1 cellular context compared by ENCODE assay signal in the genomic region with DNA sequence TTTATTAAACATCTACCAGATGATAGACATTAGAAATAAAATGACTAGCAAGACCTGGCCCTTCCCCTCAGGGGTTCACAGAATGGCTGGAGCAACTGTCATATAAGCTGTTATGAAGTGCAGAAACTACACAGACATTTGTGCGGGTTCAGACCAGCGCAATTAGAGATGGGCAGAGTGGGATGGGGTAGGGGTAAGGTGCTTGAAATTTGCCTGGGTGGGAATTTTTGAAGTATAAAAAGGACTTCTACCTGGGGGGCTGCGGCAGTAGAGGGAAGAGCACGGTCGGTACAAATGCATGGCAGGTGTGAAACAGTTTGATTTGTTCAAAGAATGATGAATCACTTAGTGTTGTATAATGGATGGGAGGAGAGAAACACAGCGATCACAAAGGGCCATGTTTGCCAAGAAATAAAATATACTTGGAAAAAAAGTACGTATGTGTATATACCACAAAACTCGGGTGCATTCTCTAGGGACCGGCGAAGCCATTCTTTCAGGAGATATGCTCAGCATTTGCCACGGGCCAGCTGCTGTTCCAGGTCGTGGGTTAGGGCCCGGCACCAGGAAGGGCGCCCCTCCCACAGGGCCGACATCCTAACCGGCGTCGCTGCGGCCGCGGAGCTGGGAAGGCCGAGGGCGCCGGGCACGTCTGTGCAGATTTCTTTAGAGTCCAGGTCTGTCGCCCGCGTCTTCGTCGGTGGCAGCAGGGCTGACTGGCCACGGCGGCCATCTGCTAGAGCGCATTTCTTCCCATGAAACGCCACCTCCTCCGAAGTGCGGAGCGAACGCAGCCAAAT.
TF ChIP-seq lines count a peak whose summit lies in the region.

No MANE protein-coding gene starts in this region.

TF ChIP-seq in HepG2, 621 proteins besides CTCF, POLR2A, EP300 and RAD21 (continued from another document and continues in another):
- no peak for TF ChIP-seq ZNF331 (CRISPR knock-in tag; IDR thresholded peaks at IDR 0.05)
- TF ChIP-seq TP53 (CRISPR knock-in tag; conservative IDR thresholded peaks at IDR 0.05): no peak; the same call in 1 of the 2 replicates
- TF ChIP-seq, protein P1, sequence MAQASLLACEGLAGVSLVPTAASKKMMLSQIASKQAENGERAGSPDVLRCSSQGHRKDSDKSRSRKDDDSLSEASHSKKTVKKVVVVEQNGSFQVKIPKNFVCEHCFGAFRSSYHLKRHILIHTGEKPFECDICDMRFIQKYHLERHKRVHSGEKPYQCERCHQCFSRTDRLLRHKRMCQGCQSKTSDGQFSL (CRISPR knock-in tag; IDR thresholded peaks at IDR 0.05): peak; percentile 24; the same call in 1 of the 2 replicates
- TF ChIP-seq MEIS2 (CRISPR knock-in tag; IDR thresholded peaks at IDR 0.05): peak; percentile 67; the same call in 1 of the 2 replicates
- no peak for TF ChIP-seq PRDM10 (CRISPR knock-in tag; IDR thresholded peaks at IDR 0.05; ENCODE audit: low read depth)
- no peak for TF ChIP-seq ERF (CRISPR knock-in tag; IDR thresholded peaks at IDR 0.05)
- TF ChIP-seq ZFY (CRISPR knock-in tag; IDR thresholded peaks at IDR 0.05): no peak
- no peak for TF ChIP-seq SATB2 (CRISPR knock-in tag; IDR thresholded peaks at IDR 0.05)
- TF ChIP-seq, protein P2, sequence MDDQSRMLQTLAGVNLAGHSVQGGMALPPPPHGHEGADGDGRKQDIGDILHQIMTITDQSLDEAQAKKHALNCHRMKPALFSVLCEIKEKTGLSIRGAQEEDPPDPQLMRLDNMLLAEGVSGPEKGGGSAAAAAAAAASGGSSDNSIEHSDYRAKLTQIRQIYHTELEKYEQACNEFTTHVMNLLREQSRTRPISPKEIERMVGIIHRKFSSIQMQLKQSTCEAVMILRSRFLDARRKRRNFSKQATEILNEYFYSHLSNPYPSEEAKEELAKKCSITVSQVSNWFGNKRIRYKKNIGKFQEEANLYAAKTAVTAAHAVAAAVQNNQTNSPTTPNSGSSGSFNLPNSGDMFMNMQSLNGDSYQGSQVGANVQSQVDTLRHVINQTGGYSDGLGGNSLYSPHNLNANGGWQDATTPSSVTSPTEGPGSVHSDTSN (CRISPR knock-in tag; IDR thresholded peaks at IDR 0.05; ENCODE audit: borderline replicate concordance): peak; percentile 83; the same call in 1 of the 2 replicates
- no peak for TF ChIP-seq FOXM1 (CRISPR knock-in tag; IDR thresholded peaks at IDR 0.05)
- no peak for TF ChIP-seq ZNF891 (CRISPR knock-in tag; IDR thresholded peaks at IDR 0.05)
- TF ChIP-seq TCF7L2 (IDR thresholded peaks at IDR 0.05; ENCODE audit: low read depth, low read length): no peak
- no peak for TF ChIP-seq FUBP1 (CRISPR knock-in tag; IDR thresholded peaks at IDR 0.05; ENCODE audit: borderline replicate concordance)
- no peak for TF ChIP-seq SNRNP70 (IDR thresholded peaks at IDR 0.05; ENCODE audit: low read depth, low read length)
- TF ChIP-seq CENPBD1 (CRISPR knock-in tag; IDR thresholded peaks at IDR 0.05; ENCODE audit: borderline replicate concordance, low read depth): 0 out of 2 replicates have a peak, but pooled peaks have one; percentile 29
- TF ChIP-seq ATF7-NPFF (CRISPR knock-in tag; IDR thresholded peaks at IDR 0.05; ENCODE audit: low read depth): no peak; the same call in 1 of the 2 replicates
- TF ChIP-seq ZNF572 (CRISPR knock-in tag; IDR thresholded peaks at IDR 0.05): no peak
- TF ChIP-seq ATF7 (IDR thresholded peaks at IDR 0.05): no peak
- no peak for TF ChIP-seq ATF7 (CRISPR knock-in tag; IDR thresholded peaks at IDR 0.05)
- 0 out of 2 replicates have a peak, but pooled peaks have one; percentile 82 for TF ChIP-seq HES4 (CRISPR knock-in tag; IDR thresholded peaks at IDR 0.05; ENCODE audit: borderline replicate concordance)
- TF ChIP-seq JARID2 (CRISPR knock-in tag; IDR thresholded peaks at IDR 0.05; ENCODE audit: insufficient replicate concordance): no peak
- TF ChIP-seq ZNF513 (CRISPR knock-in tag; conservative IDR thresholded peaks at IDR 0.05): no peak; the same call in 1 of the 2 replicates
- TF ChIP-seq HNRNPH1 (optimal IDR thresholded peaks at IDR 0.05; ENCODE audit: low read depth, low read length): no peak
- no peak for TF ChIP-seq KDM6A (CRISPR knock-in tag; IDR thresholded peaks at IDR 0.05; ENCODE audit: low read depth)
- TF ChIP-seq, protein P3, sequence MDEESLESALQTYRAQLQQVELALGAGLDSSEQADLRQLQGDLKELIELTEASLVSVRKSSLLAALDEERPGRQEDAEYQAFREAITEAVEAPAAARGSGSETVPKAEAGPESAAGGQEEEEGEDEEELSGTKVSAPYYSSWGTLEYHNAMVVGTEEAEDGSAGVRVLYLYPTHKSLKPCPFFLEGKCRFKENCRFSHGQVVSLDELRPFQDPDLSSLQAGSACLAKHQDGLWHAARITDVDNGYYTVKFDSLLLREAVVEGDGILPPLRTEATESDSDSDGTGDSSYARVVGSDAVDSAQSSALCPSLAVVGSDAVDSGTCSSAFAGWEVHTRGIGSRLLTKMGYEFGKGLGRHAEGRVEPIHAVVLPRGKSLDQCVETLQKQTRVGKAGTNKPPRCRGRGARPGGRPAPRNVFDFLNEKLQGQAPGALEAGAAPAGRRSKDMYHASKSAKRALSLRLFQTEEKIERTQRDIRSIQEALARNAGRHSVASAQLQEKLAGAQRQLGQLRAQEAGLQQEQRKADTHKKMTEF (CRISPR knock-in tag; IDR thresholded peaks at IDR 0.05): no peak
- TF ChIP-seq MEF2D (CRISPR knock-in tag; IDR thresholded peaks at IDR 0.05): no peak
- TF ChIP-seq ZNF296 (CRISPR knock-in tag; conservative IDR thresholded peaks at IDR 0.05): no peak
- 0 out of 2 replicates have a peak, but pooled peaks have one; percentile 8 for TF ChIP-seq ZNF20 (CRISPR knock-in tag; IDR thresholded peaks at IDR 0.05)
- TF ChIP-seq SRF (IDR thresholded peaks at IDR 0.05; ENCODE audit: low read depth, low read length): no peak
- TF ChIP-seq NR3C1 (CRISPR knock-in tag; IDR thresholded peaks at IDR 0.05): no peak
- no peak; the same call in 1 of the 2 replicates for TF ChIP-seq SNAPC4 (CRISPR knock-in tag; IDR thresholded peaks at IDR 0.05)
- TF ChIP-seq ZNF160 (CRISPR knock-in tag; IDR thresholded peaks at IDR 0.05): no peak; the same call in 1 of the 2 replicates
- no peak for TF ChIP-seq SKI (IDR thresholded peaks at IDR 0.05; ENCODE audit: partially characterized antibody)
- no peak for TF ChIP-seq KDM5A (IDR thresholded peaks at IDR 0.05; ENCODE audit: borderline replicate concordance, low read length)
- TF ChIP-seq ZNF451 (CRISPR knock-in tag; IDR thresholded peaks at IDR 0.05): no peak
- no peak for TF ChIP-seq CSRNP1 (CRISPR knock-in tag; IDR thresholded peaks at IDR 0.05)
- TF ChIP-seq BRCA1 (CRISPR knock-in tag; IDR thresholded peaks at IDR 0.05): peak; percentile 4; the same call in 1 of the 2 replicates
- no peak for TF ChIP-seq POLR2G (IDR thresholded peaks at IDR 0.05; ENCODE audit: low read depth, low read length)
- TF ChIP-seq ZNF383 (CRISPR knock-in tag; IDR thresholded peaks at IDR 0.05; ENCODE audit: borderline replicate concordance): no peak
